In genomic region chr13:22883961-22884360, GRCh38 we compare ENCODE assay signal across 24 cellular contexts.
A peak's percentile ranks its signal among the peaks of the same experiment; 100 is the strongest.
DNase-seq lines count a peak whose midpoint lies in the region; ATAC-seq, FAIRE-seq and TF ChIP-seq lines count a peak whose summit lies in the region.
"Had no signal": no experiment of that assay in that cellular context is flagged by ENCODE, and none has a peak within 500 bp of the region (broad histone marks: within the 10 kb centered on the region; RNA-seq: fewer than 3 reads in every experiment).

No MANE protein-coding gene starts in this region.

- H3K56ac ChIP-seq in H1 (replicated peaks; ENCODE audit: insufficient read length, low read depth, low read length) = no peak overlapping the region

- no peak overlapping the region for H2AK5ac ChIP-seq in H1 (ENCODE audit: low read depth, low read length)

- no peak overlapping the region for H4K5ac ChIP-seq in H1 (ENCODE audit: insufficient read length, low read depth, low read length)

- 91% methylated on average over 16 of the region's 18 CpGs; no CpG with 5 or more reads in 1 of the 2 experiments for WGBS in H1 (ENCODE audit: extremely low coverage in 1 of 2, insufficient coverage in 1 of 2, insufficient read length in 1 of 2, insufficient replicate concordance in 2 of 2, low coverage in 1 of 2, low lambda C conversion rate in 2 of 2, missing lambda C conversion rate in 1 of 2), 2 experiments

- H3K36me3 ChIP-seq in NT2/D1 (ENCODE audit: insufficient read depth, insufficient read length, low read length) = no peaks in the 10 kb centered on the region
- H3K36me3 ChIP-seq in H1 (ENCODE audit: control insufficient read depth in 2 of 4, insufficient read depth in 4 of 4, low read length in 3 of 4) = no peaks in the 10 kb centered on the region
- no peaks in the 10 kb centered on the region for H3K36me3 ChIP-seq in neural progenitor cell
- H3K36me3 ChIP-seq: heart left ventricle, SJCRH30 had no signal

- no peaks in the 10 kb centered on the region for H3K79me1 ChIP-seq in H1 (ENCODE audit: low read depth, low read length)

- no peak for FAIRE-seq in H1 (lab: Jason Lieb, UNC)
- FAIRE-seq: HTR-8/SVneo, urothelium cell line had no signal

- POLR2A ChIA-PET in H1 (lab: Charles Lee; ENCODE audit: partially characterized antibody) = no interaction called here

- H3K27me3 ChIP-seq in NT2/D1 (ENCODE audit: insufficient read depth, insufficient read length) (no peaks in the 10 kb centered on the region), H1 (replicated peaks in 1 of 4; ENCODE audit: control insufficient read depth in 3 of 4, extremely low read depth in 1 of 4, insufficient read depth in 3 of 4, low read length in 3 of 4) (no peaks in the 10 kb centered on the region), neural progenitor cell (no peaks in the 10 kb centered on the region)
- H3K27me3 ChIP-seq: heart left ventricle, SJCRH30 had no signal

- ATAC-seq in HG03045 (IDR thresholded peaks at IDR 0.05; ENCODE audit: unreplicated experiment) (no peak), GM21423 (IDR thresholded peaks at IDR 0.05; ENCODE audit: unreplicated experiment) (no peak)
- ATAC-seq: activated T-cell treated with anti-CD3 and anti-CD28 coated beads, Interleukin-2, amount 50 U/mL, for 4 hours; heart left ventricle; T-helper 17 cell had no signal

- H2BK15ac ChIP-seq in H1 (ENCODE audit: low read length) = peak overlapping the region; percentile 72; the same call in 1 of the 2 replicates

- no peak overlapping the region for H2BK20ac ChIP-seq in H1 (ENCODE audit: low read length)

- H3K79me2 ChIP-seq in H1 (ENCODE audit: control insufficient read depth in 1 of 2, insufficient read depth in 2 of 2, low read length in 2 of 2) = no peaks in the 10 kb centered on the region
- no peaks in the 10 kb centered on the region for H3K79me2 ChIP-seq in neural progenitor cell (ENCODE audit: low read depth)

- no peak overlapping the region for H3K14ac ChIP-seq in H1 (ENCODE audit: insufficient read length)

- H3K36me3 Mint-ChIP-seq in neural progenitor cell = peaks cover 18% of the 10 kb centered on the region
- H3K36me3 Mint-ChIP-seq: naive B cell had no signal

- H3K9me3 Mint-ChIP-seq in neural progenitor cell = peaks cover 27% of the 10 kb centered on the region
- H3K9me3 Mint-ChIP-seq: activated T-cell treated with anti-CD3 and anti-CD28 coated beads, Interleukin-2, amount 50 U/mL, for 4 hours had no signal

- H2BK5ac ChIP-seq in H1 (ENCODE audit: low read depth, low read length) = peak overlapping the region; percentile 60; the same call in 1 of the 2 replicates

- H3K4me3 ChIP-seq in NT2/D1 (ENCODE audit: insufficient read length, low read depth) (peak overlapping the region; percentile 40), H1 (ENCODE audit: extremely low read depth in 1 of 4, insufficient read depth in 2 of 4, low read depth in 3 of 4, low read length in 4 of 4) (no peak overlapping the region), neural progenitor cell (no peak overlapping the region)
- H3K4me3 ChIP-seq: heart left ventricle, PC-9, SJCRH30, smooth muscle cell had no signal

- H4K20me1 ChIP-seq in H1 (replicated peaks in 1 of 2; ENCODE audit: control insufficient read depth in 1 of 2, insufficient read depth in 2 of 2, low read length in 2 of 2) (no peaks in the 10 kb centered on the region), neural progenitor cell (ENCODE audit: low read depth) (no peaks in the 10 kb centered on the region)

- no peak for TF ChIP-seq EP300 in H1 (IDR thresholded peaks at IDR 0.05; ENCODE audit: borderline replicate concordance in 1 of 2, low read depth in 2 of 2, low read length in 2 of 2)

- 0 out of 2 replicates have a peak, but pooled peaks cover 2% of the 10 kb centered on the region for H3K23me2 ChIP-seq in H1 (ENCODE audit: low read depth, low read length)

- H2BK120ac ChIP-seq in H1 (replicated peaks; ENCODE audit: low read depth, low read length) = no peak overlapping the region

- peak overlapping the region; percentile 85 for H3K4me3 Mint-ChIP-seq in neural progenitor cell
- H3K4me3 Mint-ChIP-seq: activated T-cell treated with anti-CD3 and anti-CD28 coated beads, Interleukin-2, amount 50 U/mL, for 4 hours; T-helper 17 cell had no signal

- peak overlapping the region; percentile 32; the same call in 1 of the 2 replicates for H3K18ac ChIP-seq in H1 (ENCODE audit: extremely low read depth, low read length)

- no peak overlapping the region for H4K8ac ChIP-seq in H1 (ENCODE audit: extremely low read depth, insufficient read depth, low read length)

- H3K9me3 ChIP-seq in NT2/D1 (ENCODE audit: insufficient read depth, low read length) (peaks cover 13% of the 10 kb centered on the region; the same call in 1 of the 2 replicates), H1 (ENCODE audit: insufficient read depth in 2 of 2, low read depth in 1 of 2, low read length in 1 of 2) (no peaks in the 10 kb centered on the region; a peak in 1 of 4 replicates), neural progenitor cell (ENCODE audit: low read depth) (no peaks in the 10 kb centered on the region)
- H3K9me3 ChIP-seq: heart left ventricle, SJCRH30 had no signal

- peak overlapping the region; percentile 68; the same call in 1 of the 2 replicates for H2BK12ac ChIP-seq in H1 (ENCODE audit: low read depth, low read length)

- H4K91ac ChIP-seq in H1 (replicated peaks; ENCODE audit: insufficient read length, low read length) = no peak overlapping the region

- no peak for TF ChIP-seq POLR2A in H1 (IDR thresholded peaks at IDR 0.05; ENCODE audit: control extremely low read depth in 1 of 2, low read depth in 2 of 2, low read length in 2 of 2)

- CTCF ChIA-PET in H1 (lab: Charles Lee; ENCODE audit: partially characterized antibody) = interaction anchor here (0.9 kb wide), 1 partner anchor 16 kb away, joined by 3 read pairs; no protein-coding TSS in a partner anchor

- H3K27ac ChIP-seq in H1 (ENCODE audit: low read depth, low read length) = no peak overlapping the region
- H3K27ac ChIP-seq in neural progenitor cell = no peak overlapping the region
- H3K27ac ChIP-seq: heart left ventricle, PC-9, SJCRH30 had no signal

- peaks cover 6% of the 10 kb centered on the region for H3F3A ChIP-seq in neural progenitor cell (ENCODE audit: low read depth)

- H3K4me1 Mint-ChIP-seq in neural progenitor cell = peaks cover 47% of the 10 kb centered on the region
- H3K4me1 Mint-ChIP-seq: T-helper 17 cell had no signal

- H2AFZ ChIP-seq in H1 (ENCODE audit: low read length) (no peak overlapping the region), neural progenitor cell (replicated peaks) (peak overlapping the region; percentile 98)
- H2AFZ ChIP-seq: PC-9 had no signal

- TF ChIP-seq CTCF in H1 (IDR thresholded peaks at IDR 0.05; ENCODE audit: control extremely low read depth in 1 of 3, insufficient read depth in 1 of 3, low read depth in 1 of 3, low read length in 3 of 3) = no peak
- no peak for TF ChIP-seq CTCF in neural progenitor cell (IDR thresholded peaks at IDR 0.05)

- no peak overlapping the region for H3K23ac ChIP-seq in H1 (ENCODE audit: insufficient read length)

- H3K4ac ChIP-seq in H1 (replicated peaks; ENCODE audit: insufficient read length, low read depth, low read length) = no peak overlapping the region

- TF ChIP-seq RAD21 in H1 (IDR thresholded peaks at IDR 0.05 in 1 of 2, conservative IDR thresholded peaks at IDR 0.05 in 1 of 2; ENCODE audit: low read depth in 2 of 2, low read length in 2 of 2) = no peak

- no peak overlapping the region for H3K4me2 ChIP-seq in H1 (ENCODE audit: insufficient read depth in 1 of 2, low read depth in 2 of 2, low read length in 2 of 2)
- H3K4me2 ChIP-seq in neural progenitor cell = peak overlapping the region; percentile 42
- H3K4me2 ChIP-seq: PC-9, smooth muscle cell had no signal

- peaks cover 4% of the 10 kb centered on the region for H3K27me3 Mint-ChIP-seq in neural progenitor cell (ENCODE audit: insufficient read depth, low read depth)
- H3K27me3 Mint-ChIP-seq: naive B cell, T-helper 17 cell had no signal

- H3K9ac ChIP-seq in NT2/D1 (ENCODE audit: insufficient read length, low read depth) = peak overlapping the region; percentile 79
- no peak overlapping the region for H3K9ac ChIP-seq in H1 (replicated peaks in 1 of 4; ENCODE audit: extremely low read depth in 1 of 4, low read depth in 3 of 4, low read length in 3 of 4)
- H3K9ac ChIP-seq in neural progenitor cell = no peak overlapping the region

- peak overlapping the region; percentile 98 for H3K27ac Mint-ChIP-seq in neural progenitor cell
- H3K27ac Mint-ChIP-seq: T-helper 17 cell had no signal

- no peaks in the 10 kb centered on the region for H3K4me1 ChIP-seq in NT2/D1 (ENCODE audit: insufficient read depth, insufficient read length)
- peaks cover 0 to 15% (median 9%) of the 10 kb centered on the region in 4 experiments; a peak in 5 of 7 replicates for H3K4me1 ChIP-seq in H1 (replicated peaks in 1 of 4; ENCODE audit: control insufficient read depth in 3 of 4, insufficient read depth in 4 of 4, low read length in 3 of 4)
- H3K4me1 ChIP-seq in neural progenitor cell = peaks cover 18% of the 10 kb centered on the region
- H3K4me1 ChIP-seq: heart left ventricle, SJCRH30 had no signal

- peak; percentile 87 for DNase-seq in ELF-1 (ENCODE audit: low read depth, low spot score)
- no peak for DNase-seq in NT2/D1 (ENCODE audit: low read depth, low spot score)
- DNase-seq in H1 (ENCODE audit: low read depth in 1 of 2, low spot score in 2 of 2) = no peak
- peak; percentile 54 for DNase-seq in neural progenitor cell (ENCODE audit: low spot score)
- no peak for DNase-seq in A172 (ENCODE audit: low spot score)
- no peak for DNase-seq in activated CD4-positive, alpha-beta T cell treated with anti-CD3 and anti-CD28 coated beads, Interleukin-2, amount 50 U/mL, for 1 hour
- DNase-seq: activated CD4-positive, CD25-positive, alpha-beta regulatory T cell; activated naive CD4-positive, alpha-beta T cell treated with anti-CD3 and anti-CD28 coated beads, Interleukin-2, amount 50 U/mL, for 16 hours; activated T-cell treated with anti-CD3 and anti-CD28 coated beads, Interleukin-2, amount 50 U/mL, for 4 hours; aorta; DMS53; GOT3; heart left ventricle; mammary epithelial cell; naive B cell; NCI-H1436; PC-9; SJCRH30; T-helper 17 cell had no signal

TF ChIP-seq in H1, 55 proteins besides CTCF, POLR2A, EP300 and RAD21 (continues in another document):
- TF ChIP-seq POU5F1 (IDR thresholded peaks at IDR 0.05; ENCODE audit: low read depth, low read length) (no peak), RXRA (IDR thresholded peaks at IDR 0.05; ENCODE audit: insufficient read depth, low read depth, low read length) (no peak), JUN (IDR thresholded peaks at IDR 0.05; ENCODE audit: low read depth, low read length) (no peak), NRF1 (IDR thresholded peaks at IDR 0.05; ENCODE audit: low read depth, low read length) (no peak)

Comparison
In these comparisons a context has a peak if more than half of its experiments do, and no peak if none do; other contexts are left out.
1. DNase-seq: peak in ELF-1 (single experiment) and neural progenitor cell (single experiment); none in NT2/D1 (single experiment), H1 (0 of 2), A172 (single experiment) and activated CD4-positive, alpha-beta T cell treated with anti-CD3 and anti-CD28 coated beads, Interleukin-2, amount 50 U/mL, for 1 hour (single experiment).